In genomic region chr10:5862360-5862929, GRCh38 we compare ENCODE assay signal across 8 cellular contexts. TPM values are rescaled to one million over a fixed set of nuclear protein-coding genes. Genes with fewer than 3 reads are reported as not detected.
DNase-seq lines count a peak whose midpoint lies in the region; ATAC-seq and TF ChIP-seq lines count a peak whose summit lies in the region.
"Had no signal": no experiment of that assay in that cellular context is flagged by ENCODE, and none has a peak within 500 bp of the region (broad histone marks: within the 10 kb centered on the region; RNA-seq: fewer than 3 reads in every experiment).

No MANE protein-coding gene starts in this region.

- H3K4me1 ChIP-seq in spleen: peaks cover 0 to 36% (median 9%) of the 10 kb centered on the region in 6 donors
- H3K4me1 ChIP-seq: neural progenitor cell had no signal

- no peaks in the 10 kb centered on the region for H3K36me3 ChIP-seq in spleen
- H3K36me3 ChIP-seq: neural progenitor cell had no signal

- no peaks in the 10 kb centered on the region for H3K27me3 ChIP-seq in spleen (replicated peaks in 1 of 7)
- H3K27me3 ChIP-seq: neural progenitor cell had no signal

- peak overlapping the region in 1 of 8 donors; percentile 17 for H3K4me3 ChIP-seq in spleen
- H3K4me3 ChIP-seq: neural progenitor cell had no signal

- H3K4me1 Mint-ChIP-seq in HFFc6 (ENCODE audit: low read depth): peaks cover 27% of the 10 kb centered on the region
- H3K4me1 Mint-ChIP-seq: neural progenitor cell had no signal

- intact Hi-C loops in spleen (cut with DNase I; ENCODE audit: low total_unique reads): no loop called here
- intact Hi-C loops in posterior vena cava (cut with DNase I): no loop called here

- peak overlapping the region; percentile 90 for H3K27ac Mint-ChIP-seq in HFFc6
- H3K27ac Mint-ChIP-seq: neural progenitor cell had no signal

- ATAC-seq in GM19035 (IDR thresholded peaks at IDR 0.05; ENCODE audit: unreplicated experiment) (peak; percentile 97), HG03521 (IDR thresholded peaks at IDR 0.05; ENCODE audit: unreplicated experiment) (peak; percentile 94)

- H3K4me3 Mint-ChIP-seq in HFFc6: no peak overlapping the region
- H3K4me3 Mint-ChIP-seq: neural progenitor cell had no signal

- peaks cover 6% of the 10 kb centered on the region for H3K27me3 Mint-ChIP-seq in HFFc6 (ENCODE audit: insufficient read depth)

- peaks cover 7% of the 10 kb centered on the region; the same call in 1 of the 2 replicates for H3K36me3 Mint-ChIP-seq in HFFc6 (ENCODE audit: low read depth)

- DNase-seq in HFFc6 (no peak), spleen (no peak), HK-2 (ENCODE audit: unreplicated experiment) (no peak), posterior vena cava (ENCODE audit: low spot score) (no peak), D341Med (ENCODE audit: low spot score) (no peak)

- 83 to 89% (median 83%) methylated on average over 7 of the region's 7 CpGs for WGBS in spleen, 5 donors

- peak overlapping the region in 5 of 8 donors; percentile 6 to 50 (median 32) for H3K27ac ChIP-seq in spleen
- H3K27ac ChIP-seq: neural progenitor cell had no signal

- H3K9me3 ChIP-seq in spleen: peaks cover 0 to 3% (median 0%) of the 10 kb centered on the region in 8 donors

- H3K9me3 Mint-ChIP-seq in HFFc6: peaks cover 2% of the 10 kb centered on the region; the same call in 1 of the 2 replicates
- H3K9me3 Mint-ChIP-seq: neural progenitor cell had no signal

- no peak for TF ChIP-seq CTCF in HFFc6 (IDR thresholded peaks at IDR 0.05)
- no peak for TF ChIP-seq CTCF in spleen (IDR thresholded peaks at IDR 0.05 in 8 of 11, conservative IDR thresholded peaks at IDR 0.05 in 3 of 11)

- no peak for TF ChIP-seq POLR2A in spleen (IDR thresholded peaks at IDR 0.05)

RNA-seq across cellular contexts. Expression of gene ANKRD16, which starts 27.2 kb away (rescaled TPM):
- 1 to 10 TPM; 4.7 to 6.7 (median 5.5) TPM for total RNA-seq in HFFc6 (2021; fragmentation: NEBNext Ultra II Directional; extraction: Animal tissue kit (Norgen Biotek cat#: 25700))
- total RNA-seq in spleen: 10 to 100 TPM in 1 of 7 donors, 1 to 10 TPM in 6; 5.8 to 10.5 (median 6.8) TPM
- 1 to 10 TPM; 2.7 to 5.1 (median 4.3) TPM for polyA plus RNA-seq in spleen
- 1 to 10 TPM; 3.6 to 4.5 TPM for total RNA-seq in posterior vena cava

RNA-seq across cellular contexts. Expression of gene FBH1, which starts 27.6 kb away (rescaled TPM):
- total RNA-seq in HFFc6 (2021; fragmentation: NEBNext Ultra II Directional; extraction: Animal tissue kit (Norgen Biotek cat#: 25700)): 10 to 100 TPM; 60.1 to 69.8 (median 64.2) TPM
- 100 to 1,000 TPM; 101 to 118 (median 111) TPM for total RNA-seq in spleen
- polyA plus RNA-seq in spleen: 10 to 100 TPM; 33.4 to 47.8 (median 40.9) TPM
- 10 to 100 TPM; 75.1 to 78.6 TPM for total RNA-seq in posterior vena cava

RNA-seq across cellular contexts. Expression of gene GDI2, which starts 49.2 kb away (rescaled TPM):
- total RNA-seq in HFFc6 (2021; fragmentation: NEBNext Ultra II Directional; extraction: Animal tissue kit (Norgen Biotek cat#: 25700)): 100 to 1,000 TPM; 248 to 267 (median 259) TPM
- total RNA-seq in spleen: 100 to 1,000 TPM; 190 to 272 (median 211) TPM
- polyA plus RNA-seq in spleen: 100 to 1,000 TPM; 100 to 152 (median 146) TPM
- 100 to 1,000 TPM; 151 to 153 TPM for total RNA-seq in posterior vena cava
